In genomic region chr12:111407371-111408115, GRCh38 we compare ENCODE assay signal across 8 cellular contexts. TPM values are rescaled to one million over a fixed set of nuclear protein-coding genes. Genes with fewer than 3 reads are reported as not detected.
A peak's percentile ranks its signal among the peaks of the same experiment; 100 is the strongest.
DNase-seq lines count a peak whose midpoint lies in the region; ATAC-seq and TF ChIP-seq lines count a peak whose summit lies in the region.

No MANE protein-coding gene starts in this region.

- TF ChIP-seq RAD21 in HCT116 (IDR thresholded peaks at IDR 0.05; ENCODE audit: low read depth): no peak

- TF ChIP-seq POLR2A in HCT116 (IDR thresholded peaks at IDR 0.05; ENCODE audit: borderline replicate concordance, extremely low read depth, insufficient read depth, insufficient read length): no peak

- H3K27ac Mint-ChIP-seq in activated T-helper 1 cell treated with anti-CD3 and anti-CD28 coated beads, Interleukin-12 subunit alpha, Interleukin-12 subunit beta, Interleukin-2, Interleukin-4 antibody, amounts not matched to agents 30 ng/mL and 10 ng/mL and 1 ng/mL, durations not matched to agents 14 hours and 24 hours and 36 hours: peak overlapping the region; percentile 95
- H3K27ac Mint-ChIP-seq in stimulated activated effector memory CD8-positive, alpha-beta T cell treated with anti-CD3 and anti-CD28 coated beads, Interleukin-12 subunit alpha, Interleukin-12 subunit beta, amount 100 ng/mL, for 72 hours: peak overlapping the region; percentile 88

- H3K4me3 ChIP-seq in HCT116 (replicated peaks in 1 of 2; ENCODE audit: low read depth in 1 of 2, low read length in 2 of 2): peak overlapping the region; percentile 84 to 91
- peak overlapping the region; percentile 58; the same call in 1 of the 2 replicates for H3K4me3 ChIP-seq in iPS DF 6.9 (ENCODE audit: low read length)

- H3K27me3 ChIP-seq in HCT116 (ENCODE audit: insufficient read depth, low read length) (no peaks in the 10 kb centered on the region), iPS DF 6.9 (ENCODE audit: control insufficient read depth, insufficient read depth, low read length) (no peaks in the 10 kb centered on the region)

- no peaks in the 10 kb centered on the region for H4K20me1 ChIP-seq in HCT116 (ENCODE audit: insufficient read depth)

- H3K27me3 Mint-ChIP-seq in activated T-helper 1 cell treated with anti-CD3 and anti-CD28 coated beads, Interleukin-12 subunit alpha, Interleukin-12 subunit beta, Interleukin-2, Interleukin-4 antibody, amounts not matched to agents 30 ng/mL and 10 ng/mL and 1 ng/mL, durations not matched to agents 14 hours and 24 hours and 36 hours (ENCODE audit: insufficient read depth): no peaks in the 10 kb centered on the region

- H3K9me2 ChIP-seq in HCT116 (ENCODE audit: insufficient read depth): no peaks in the 10 kb centered on the region

- H3K9me3 Mint-ChIP-seq in activated T-helper 1 cell treated with anti-CD3 and anti-CD28 coated beads, Interleukin-12 subunit alpha, Interleukin-12 subunit beta, Interleukin-2, Interleukin-4 antibody, amounts not matched to agents 30 ng/mL and 10 ng/mL and 1 ng/mL, durations not matched to agents 14 hours and 24 hours and 36 hours: no peaks in the 10 kb centered on the region
- no peaks in the 10 kb centered on the region for H3K9me3 Mint-ChIP-seq in stimulated activated effector memory CD8-positive, alpha-beta T cell treated with anti-CD3 and anti-CD28 coated beads, Interleukin-12 subunit alpha, Interleukin-12 subunit beta, amount 100 ng/mL, for 72 hours

- H3K36me3 Mint-ChIP-seq in activated T-helper 1 cell treated with anti-CD3 and anti-CD28 coated beads, Interleukin-12 subunit alpha, Interleukin-12 subunit beta, Interleukin-2, Interleukin-4 antibody, amounts not matched to agents 30 ng/mL and 10 ng/mL and 1 ng/mL, durations not matched to agents 14 hours and 24 hours and 36 hours (ENCODE audit: low read depth): peaks cover 7% of the 10 kb centered on the region
- H3K36me3 Mint-ChIP-seq in stimulated activated effector memory CD8-positive, alpha-beta T cell treated with anti-CD3 and anti-CD28 coated beads, Interleukin-12 subunit alpha, Interleukin-12 subunit beta, amount 100 ng/mL, for 72 hours: peaks cover 41% of the 10 kb centered on the region

- no peaks in the 10 kb centered on the region for H3K36me3 ChIP-seq in HCT116 (ENCODE audit: control insufficient read depth in 1 of 2, insufficient read depth in 2 of 2, low read length in 2 of 2)
- H3K36me3 ChIP-seq in iPS DF 6.9 (ENCODE audit: control insufficient read depth, insufficient read depth, low read length): no peaks in the 10 kb centered on the region

- peaks cover 61% of the 10 kb centered on the region for H3K4me1 Mint-ChIP-seq in activated T-helper 1 cell treated with anti-CD3 and anti-CD28 coated beads, Interleukin-12 subunit alpha, Interleukin-12 subunit beta, Interleukin-2, Interleukin-4 antibody, amounts not matched to agents 30 ng/mL and 10 ng/mL and 1 ng/mL, durations not matched to agents 14 hours and 24 hours and 36 hours (ENCODE audit: low read depth)
- peaks cover 80% of the 10 kb centered on the region for H3K4me1 Mint-ChIP-seq in stimulated activated effector memory CD8-positive, alpha-beta T cell treated with anti-CD3 and anti-CD28 coated beads, Interleukin-12 subunit alpha, Interleukin-12 subunit beta, amount 100 ng/mL, for 72 hours

- no peak overlapping the region for H2AFZ ChIP-seq in HCT116 (ENCODE audit: low read depth, low read length, poor library complexity, severe bottlenecking)

- no peak for ATAC-seq in HCT116
- no peak for ATAC-seq in stimulated activated effector memory CD8-positive, alpha-beta T cell treated with anti-CD3 and anti-CD28 coated beads, Interleukin-12 subunit alpha, Interleukin-12 subunit beta, amount 100 ng/mL, for 72 hours

- intact Hi-C loops in HCT116 (cut with micrococcal nuclease): no loop called here
- intact Hi-C loops in activated T-helper 1 cell treated with anti-CD3 and anti-CD28 coated beads, Interleukin-12 subunit alpha, Interleukin-12 subunit beta, Interleukin-2, Interleukin-4 antibody, amounts not matched to agents 30 ng/mL and 10 ng/mL and 1 ng/mL, durations not matched to agents 14 hours and 24 hours and 36 hours (cut with micrococcal nuclease): loop anchor here (10.0 kb wide), 2 partner anchors 823 to 977 kb away; partner anchors contain the start of genes HECTD4 and PPTC7
- intact Hi-C loops in posterior cingulate gyrus (cut with DNase I): loop anchor here (2.0 kb wide), 1 partner anchor 43 kb away; no protein-coding TSS in a partner anchor

- RAD21 ChIA-PET in HCT116 (lab: Charles Lee; ENCODE audit: low non-redundant PET in 1 of 2, low total read pairs in 2 of 2, uncharacterized antibody in 2 of 2, unreplicated experiment in 2 of 2): no interaction called here

- peaks cover 40% of the 10 kb centered on the region for H3K79me2 ChIP-seq in HCT116 (ENCODE audit: insufficient read depth, low read length)

- POLR2A ChIA-PET in HCT116 (lab: Charles Lee): no interaction called here

- H3K4me2 ChIP-seq in HCT116 (ENCODE audit: low read length): peak overlapping the region; percentile 99

- no peaks in the 10 kb centered on the region for H3K9me3 ChIP-seq in HCT116 (ENCODE audit: control insufficient read depth in 1 of 2, insufficient read depth in 1 of 2, low read depth in 1 of 2, low read length in 2 of 2)
- no peaks in the 10 kb centered on the region for H3K9me3 ChIP-seq in iPS DF 6.9 (ENCODE audit: control insufficient read depth, insufficient read depth, low read length)

- H3K4me1 ChIP-seq in HCT116 (ENCODE audit: control insufficient read depth in 1 of 2, insufficient read depth in 2 of 2, low read length in 2 of 2) (peaks cover 29 to 68% of the 10 kb centered on the region in 2 experiments), iPS DF 6.9 (ENCODE audit: control insufficient read depth, insufficient read depth, low read length) (peaks cover 22% of the 10 kb centered on the region)

- CTCF ChIA-PET in HCT116 (lab: Charles Lee): no interaction called here

- H3K4me3 Mint-ChIP-seq in activated T-helper 1 cell treated with anti-CD3 and anti-CD28 coated beads, Interleukin-12 subunit alpha, Interleukin-12 subunit beta, Interleukin-2, Interleukin-4 antibody, amounts not matched to agents 30 ng/mL and 10 ng/mL and 1 ng/mL, durations not matched to agents 14 hours and 24 hours and 36 hours: peak overlapping the region; percentile 96
- peak overlapping the region; percentile 78 for H3K4me3 Mint-ChIP-seq in stimulated activated effector memory CD8-positive, alpha-beta T cell treated with anti-CD3 and anti-CD28 coated beads, Interleukin-12 subunit alpha, Interleukin-12 subunit beta, amount 100 ng/mL, for 72 hours

- no peak for TF ChIP-seq CTCF in HCT116 (IDR thresholded peaks at IDR 0.05 in 2 of 3, conservative IDR thresholded peaks at IDR 0.05 in 1 of 3; ENCODE audit: borderline replicate concordance in 1 of 3, insufficient read depth in 1 of 3, low read depth in 2 of 3, low read length in 2 of 3)

- BruUV-seq in HCT116 (replicated peaks; lab: Mats Ljungman, UMichigan): no TSS peak

- H3K27ac ChIP-seq in HCT116 (ENCODE audit: low read depth, low read length) (peak overlapping the region; percentile 3; the same call in 1 of the 2 replicates), iPS DF 6.9 (ENCODE audit: low read length) (no peak overlapping the region)

- WGBS in iPS DF 6.9 (ENCODE audit: insufficient coverage, insufficient read length): no CpG with 5 or more reads among the region's 11 CpGs

- no peak overlapping the region for H3K9ac ChIP-seq in HCT116 (ENCODE audit: low read length)

- DNase-seq in HCT116 (ENCODE audit: low read depth, low spot score): no peak
- DNase-seq in activated T-helper 1 cell treated with anti-CD3 and anti-CD28 coated beads, Interleukin-12 subunit alpha, Interleukin-12 subunit beta, Interleukin-2, Interleukin-4 antibody, amounts not matched to agents 30 ng/mL and 10 ng/mL and 1 ng/mL, durations not matched to agents 14 hours and 24 hours and 36 hours (ENCODE audit: low spot score): no peak
- DNase-seq in iPS DF 6.9 (ENCODE audit: low read depth, low spot score): no peak
- no peak for DNase-seq in stimulated activated effector memory CD8-positive, alpha-beta T cell treated with anti-CD3 and anti-CD28 coated beads, Interleukin-12 subunit alpha, Interleukin-12 subunit beta, amount 100 ng/mL, for 72 hours (ENCODE audit: low spot score in 2 of 2)
- DNase-seq in NCI-H345 (lab: John Stamatoyannopoulos, UW): no peak
- no peak for DNase-seq in DMS79 treated with DMSO at 0.1 percent for 48 hours (lab: John Stamatoyannopoulos, UW)
- DNase-seq in posterior cingulate gyrus: no peak
- DNase-seq in DMS114 treated with DMSO at 0.1 percent for 48 hours (lab: John Stamatoyannopoulos, UW; ENCODE audit: unreplicated experiment): no peak

TF ChIP-seq in HCT116, 20 proteins besides CTCF, POLR2A, EP300 and RAD21 (continues in another document):
- TF ChIP-seq EZH2phosphoT487 (IDR thresholded peaks at IDR 0.05; ENCODE audit: borderline replicate concordance): no peak
- TF ChIP-seq POLR2AphosphoS5 (IDR thresholded peaks at IDR 0.05; ENCODE audit: low read depth, low read length): no peak
- TF ChIP-seq YY1 (IDR thresholded peaks at IDR 0.05; ENCODE audit: extremely low read depth, insufficient replicate concordance, low read depth, low read length): no peak

RNA-seq across cellular contexts. Expression of gene SH2B3, which starts 1.8 kb away (rescaled TPM):
- total RNA-seq in HCT116 (2021; ENCODE audit: unreplicated experiment): 17.3 TPM
- polyA plus RNA-seq in HCT116 (2012): 8.7 and 10.1 TPM in 2 replicates
- 42.0 and 42.3 TPM in 2 replicates for total RNA-seq in activated T-helper 1 cell treated with anti-CD3 and anti-CD28 coated beads, Interleukin-12 subunit alpha, Interleukin-12 subunit beta, Interleukin-2, Interleukin-4 antibody, amounts not matched to agents 30 ng/mL and 10 ng/mL and 1 ng/mL, durations not matched to agents 14 hours and 24 hours and 36 hours

RNA-seq across cellular contexts. Expression of gene PHETA1, which starts 38.6 kb away (rescaled TPM):
- 10.6 TPM for total RNA-seq in HCT116 (2021; ENCODE audit: unreplicated experiment)
- 5.1 and 5.7 TPM in 2 replicates for polyA plus RNA-seq in HCT116 (2012)
- 2.7 and 4.2 TPM in 2 replicates for total RNA-seq in activated T-helper 1 cell treated with anti-CD3 and anti-CD28 coated beads, Interleukin-12 subunit alpha, Interleukin-12 subunit beta, Interleukin-2, Interleukin-4 antibody, amounts not matched to agents 30 ng/mL and 10 ng/mL and 1 ng/mL, durations not matched to agents 14 hours and 24 hours and 36 hours
